ENCODE assay signal across 1 cellular context in genomic region chr9:97561501-97561900, GRCh38.
TF ChIP-seq lines count a peak whose summit lies in the region.

No MANE protein-coding gene starts in this region.

TF ChIP-seq in liver, 16 proteins besides CTCF, POLR2A, EP300 and RAD21 (continued from another document):
- TF ChIP-seq GABPA (IDR thresholded peaks at IDR 0.05 in 1 of 2, conservative IDR thresholded peaks at IDR 0.05 in 1 of 2) (no peak), EGR1 (IDR thresholded peaks at IDR 0.05; ENCODE audit: low read depth in 2 of 2) (no peak), RXRA (IDR thresholded peaks at IDR 0.05) (peak in 1 of 2 donors; percentile 50)
